Comparison of ENCODE assay signal across 1 cellular context in genomic region chr1:202578565-202578964, GRCh38.
TF ChIP-seq lines count a peak whose summit lies in the region.

No MANE protein-coding gene starts in this region.

TF ChIP-seq in H1, 55 proteins besides CTCF, POLR2A, EP300 and RAD21:
- TF ChIP-seq BRCA1 (IDR thresholded peaks at IDR 0.05; ENCODE audit: low read depth, low read length) = no peak
- no peak for TF ChIP-seq CEBPB (IDR thresholded peaks at IDR 0.05; ENCODE audit: low read depth, low read length)
- no peak for TF ChIP-seq CBX8 (IDR thresholded peaks at IDR 0.05; ENCODE audit: borderline replicate concordance, low read depth, low read length)
- TF ChIP-seq ASH2L (IDR thresholded peaks at IDR 0.05; ENCODE audit: low read length) = no peak
- TF ChIP-seq BCL11A (IDR thresholded peaks at IDR 0.05; ENCODE audit: low read depth in 2 of 2, low read length in 2 of 2) = no peak
- TF ChIP-seq RXRA (IDR thresholded peaks at IDR 0.05; ENCODE audit: insufficient read depth, low read depth, low read length) = no peak
- no peak for TF ChIP-seq SIX5 (IDR thresholded peaks at IDR 0.05; ENCODE audit: low read depth, low read length)
- TF ChIP-seq CTBP2 (IDR thresholded peaks at IDR 0.05; ENCODE audit: borderline replicate concordance, insufficient read depth, insufficient read length, low read length) = no peak
- no peak for TF ChIP-seq CREB1 (IDR thresholded peaks at IDR 0.05)
- no peak for TF ChIP-seq TCF12 (IDR thresholded peaks at IDR 0.05; ENCODE audit: low read depth, low read length)
- no peak for TF ChIP-seq RFX5 (IDR thresholded peaks at IDR 0.05; ENCODE audit: borderline replicate concordance, low read depth, low read length)
- no peak for TF ChIP-seq EZH2 (IDR thresholded peaks at IDR 0.05; ENCODE audit: low read depth, low read length, severe bottlenecking)
- no peak for TF ChIP-seq JUND (IDR thresholded peaks at IDR 0.05; ENCODE audit: low read length)
- no peak for TF ChIP-seq MAFK (IDR thresholded peaks at IDR 0.05; ENCODE audit: low read depth, low read length)
- no peak for TF ChIP-seq SIN3A (conservative IDR thresholded peaks at IDR 0.05 in 1 of 2, IDR thresholded peaks at IDR 0.05 in 1 of 2; ENCODE audit: low read depth in 1 of 2, low read length in 2 of 2)
- no peak for TF ChIP-seq ZNF274 (IDR thresholded peaks at IDR 0.05; ENCODE audit: borderline replicate concordance, extremely low read depth, low read length)
- TF ChIP-seq GABPA (IDR thresholded peaks at IDR 0.05; ENCODE audit: borderline replicate concordance, insufficient read depth, low read length) = no peak
- TF ChIP-seq KDM5A (IDR thresholded peaks at IDR 0.05; ENCODE audit: low read length) = no peak
- no peak for TF ChIP-seq YY1 (IDR thresholded peaks at IDR 0.05; ENCODE audit: low read depth, low read length)
- TF ChIP-seq TAF1 (IDR thresholded peaks at IDR 0.05; ENCODE audit: low read depth, low read length) = no peak
